ENCODE assay signal across 27 cellular contexts in genomic region chr10:125880719-125881118, GRCh38. TPM values are rescaled to one million over a fixed set of nuclear protein-coding genes. Genes with fewer than 3 reads are reported as not detected.
DNase-seq lines count a peak whose midpoint lies in the region; ATAC-seq and TF ChIP-seq lines count a peak whose summit lies in the region.
"Had no signal": no experiment of that assay in that cellular context is flagged by ENCODE, and none has a peak within 500 bp of the region (broad histone marks: within the 10 kb centered on the region; RNA-seq: fewer than 3 reads in every experiment).

No MANE protein-coding gene starts in this region.

- H3K9me3 ChIP-seq in HUES64 (ENCODE audit: insufficient read depth, low read depth, low read length) (peaks cover 16% of the 10 kb centered on the region), iPS-15b (ENCODE audit: control insufficient read depth, insufficient read depth, low read length) (peaks cover 8% of the 10 kb centered on the region), neuron (ENCODE audit: low read length) (peaks cover 10% of the 10 kb centered on the region)

- H3K27ac ChIP-seq in HUES64 (ENCODE audit: low read depth, low read length): peak overlapping the region; percentile 92
- H3K27ac ChIP-seq: dorsolateral prefrontal cortex, foreskin keratinocyte, GM23248, HL-60, sigmoid colon had no signal

- peak overlapping the region; percentile 39 for H3K4me3 ChIP-seq in HUES64 (ENCODE audit: low read length)
- peak overlapping the region; percentile 15 for H3K4me3 ChIP-seq in iPS-15b (ENCODE audit: low read depth, low read length)
- peak overlapping the region; percentile 49 for H3K4me3 ChIP-seq in neuron (ENCODE audit: low read length)
- H3K4me3 ChIP-seq: GM23248, MG63, sigmoid colon had no signal

- ATAC-seq in GM19467 (IDR thresholded peaks at IDR 0.05; ENCODE audit: unreplicated experiment): no peak
- ATAC-seq: activated naive CD8-positive, alpha-beta T cell treated with anti-CD3 and anti-CD28 coated beads, Interleukin-2, amount 50 U/mL, for 24 hours; foreskin keratinocyte had no signal

- no peak overlapping the region for H2AFZ ChIP-seq in neuron (ENCODE audit: low read depth, low read length)
- H2AFZ ChIP-seq: GM23248 had no signal

- peak overlapping the region; percentile 29; the same call in 1 of the 2 replicates for H3K9ac ChIP-seq in HUES64 (ENCODE audit: low read depth, low read length)
- peak overlapping the region; percentile 38 for H3K9ac ChIP-seq in iPS-15b (ENCODE audit: low read depth, low read length)
- H3K9ac ChIP-seq: GM23248, SK-N-SH had no signal

- no peaks in the 10 kb centered on the region for H3K27me3 ChIP-seq in HUES64 (ENCODE audit: insufficient read depth, low read length)
- no peaks in the 10 kb centered on the region for H3K27me3 ChIP-seq in iPS-15b (ENCODE audit: control insufficient read depth, insufficient read depth, low read length)
- H3K27me3 ChIP-seq in neuron (ENCODE audit: insufficient read depth, low read length): no peaks in the 10 kb centered on the region
- H3K27me3 ChIP-seq: dorsolateral prefrontal cortex, foreskin keratinocyte, MG63, sigmoid colon had no signal

- H3K4me1 ChIP-seq in HUES64 (ENCODE audit: insufficient read depth, low read length) (peaks cover 32% of the 10 kb centered on the region), iPS-15b (ENCODE audit: control insufficient read depth, insufficient read depth, low read length) (peaks cover 15% of the 10 kb centered on the region), neuron (ENCODE audit: insufficient read depth, low read length) (peaks cover 30% of the 10 kb centered on the region)
- H3K4me1 ChIP-seq: sigmoid colon had no signal

- H3K36me3 Mint-ChIP-seq in brain: peaks cover 51% of the 10 kb centered on the region

- H3K4me3 Mint-ChIP-seq in brain: peak overlapping the region; percentile 63 to 78 (median 71)
- H3K4me3 Mint-ChIP-seq: activated B cell treated with CpG ODN at 0.5 μM for 24 hours; activated CD4-positive, alpha-beta memory T cell treated with anti-CD3 and anti-CD28 coated beads, Interleukin-2, amount 10 ng/mL, durations not matched to agents 7 days and 5 days; activated naive CD8-positive, alpha-beta T cell treated with anti-CD3 and anti-CD28 coated beads, Interleukin-2, amount 50 U/mL, for 24 hours; CD4-positive, CD25-positive, alpha-beta regulatory T cell; naive B cell had no signal

- no peak for DNase-seq in AG08396 (ENCODE audit: low spot score)
- no peak for DNase-seq in NCI-H748 (lab: John Stamatoyannopoulos, UW; ENCODE audit: unreplicated experiment)
- DNase-seq in activated CD4-positive, alpha-beta T cell treated with anti-CD3 and anti-CD28 coated beads, Interleukin-2, amount 50 U/mL, for 1 hour: no peak
- DNase-seq: activated B cell treated with CpG ODN at 0.5 μM for 24 hours; activated CD4-positive, alpha-beta memory T cell treated with anti-CD3 and anti-CD28 coated beads, Interleukin-2, amount 10 ng/mL, durations not matched to agents 7 days and 5 days; activated gamma-delta T cell; activated naive CD8-positive, alpha-beta T cell treated with anti-CD3 and anti-CD28 coated beads, Interleukin-2, amount 50 U/mL, for 24 hours; caudate nucleus; CD4-positive, CD25-positive, alpha-beta regulatory T cell; dorsolateral prefrontal cortex; foreskin keratinocyte; GM23248; hippocampal formation; MG63; naive B cell; NCI-H1417 treated with DMSO at 0.1 percent for 48 hours; NCI-H510A; posterior cingulate gyrus; RPMI8226; sigmoid colon; SK-N-SH had no signal

- H3K36me3 ChIP-seq in HUES64 (ENCODE audit: insufficient read depth, low read length) (peaks cover 19% of the 10 kb centered on the region), iPS-15b (ENCODE audit: control insufficient read depth, insufficient read depth, low read length) (no peaks in the 10 kb centered on the region), neuron (ENCODE audit: insufficient read depth, low read length) (peaks cover 10% of the 10 kb centered on the region)

- no peak for TF ChIP-seq CTCF in brain (conservative IDR thresholded peaks at IDR 0.05)

- H3K4me1 Mint-ChIP-seq in brain: peaks cover 36% of the 10 kb centered on the region
- H3K4me1 Mint-ChIP-seq: activated B cell treated with CpG ODN at 0.5 μM for 24 hours; activated CD4-positive, alpha-beta memory T cell treated with anti-CD3 and anti-CD28 coated beads, Interleukin-2, amount 10 ng/mL, durations not matched to agents 7 days and 5 days; activated naive CD8-positive, alpha-beta T cell treated with anti-CD3 and anti-CD28 coated beads, Interleukin-2, amount 50 U/mL, for 24 hours had no signal

- WGBS in HUES64: 20% methylated on average over 6 of the region's 6 CpGs

- no peaks in the 10 kb centered on the region for H3K27me3 Mint-ChIP-seq in brain
- H3K27me3 Mint-ChIP-seq: activated B cell treated with CpG ODN at 0.5 μM for 24 hours; activated CD4-positive, alpha-beta memory T cell treated with anti-CD3 and anti-CD28 coated beads, Interleukin-2, amount 10 ng/mL, durations not matched to agents 7 days and 5 days; activated naive CD8-positive, alpha-beta T cell treated with anti-CD3 and anti-CD28 coated beads, Interleukin-2, amount 50 U/mL, for 24 hours; CD4-positive, CD25-positive, alpha-beta regulatory T cell; naive B cell had no signal

- peaks cover 9 to 12% (median 11%) of the 10 kb centered on the region in 5 experiments for H3K9me3 Mint-ChIP-seq in brain
- H3K9me3 Mint-ChIP-seq: activated CD4-positive, alpha-beta memory T cell treated with anti-CD3 and anti-CD28 coated beads, Interleukin-2, amount 10 ng/mL, durations not matched to agents 7 days and 5 days; activated naive CD8-positive, alpha-beta T cell treated with anti-CD3 and anti-CD28 coated beads, Interleukin-2, amount 50 U/mL, for 24 hours had no signal

- H3K27ac Mint-ChIP-seq in brain: peak overlapping the region in 4 of 5 experiments; percentile 82 to 95 (median 86)
- H3K27ac Mint-ChIP-seq: activated B cell treated with CpG ODN at 0.5 μM for 24 hours; activated CD4-positive, alpha-beta memory T cell treated with anti-CD3 and anti-CD28 coated beads, Interleukin-2, amount 10 ng/mL, durations not matched to agents 7 days and 5 days; activated naive CD8-positive, alpha-beta T cell treated with anti-CD3 and anti-CD28 coated beads, Interleukin-2, amount 50 U/mL, for 24 hours; CD4-positive, CD25-positive, alpha-beta regulatory T cell had no signal

RNA-seq across cellular contexts. Expression of gene DHX32, which starts 0.4 kb away (rescaled TPM):
- polyA plus RNA-seq in HUES64 (2013, experiment 1 of 2): 16.1 TPM
- polyA plus RNA-seq in HUES64 (2013, experiment 2 of 2): 20.3 TPM
- polyA plus RNA-seq in brain (ENCODE audit: insufficient read depth, low read depth, low replicate concordance): 8.9 TPM

RNA-seq across cellular contexts. Expression of gene FANK1, which starts 15.6 kb away (rescaled TPM):
- polyA plus RNA-seq in HUES64 (2013, experiment 1 of 2): 0.75 TPM
- polyA plus RNA-seq in HUES64 (2013, experiment 2 of 2): 0.76 TPM
- polyA plus RNA-seq in brain (ENCODE audit: insufficient read depth, low read depth, low replicate concordance): 1.2 TPM

RNA-seq across cellular contexts. Expression of gene BCCIP, which starts 57.4 kb away (rescaled TPM):
- 114 TPM for polyA plus RNA-seq in HUES64 (2013, experiment 1 of 2)
- polyA plus RNA-seq in HUES64 (2013, experiment 2 of 2): 108 TPM
- 34.4 TPM for polyA plus RNA-seq in brain (ENCODE audit: insufficient read depth, low read depth, low replicate concordance)

RNA-seq across cellular contexts. Expression of gene UROS, which starts 57.7 kb away (rescaled TPM):
- 38.4 TPM for polyA plus RNA-seq in HUES64 (2013, experiment 1 of 2)
- 39.9 TPM for polyA plus RNA-seq in HUES64 (2013, experiment 2 of 2)
- polyA plus RNA-seq in brain (ENCODE audit: insufficient read depth, low read depth, low replicate concordance): 45.3 TPM
